In genomic region chr1:34866762-34867109, GRCh38 we compare ENCODE assay signal across 1 cellular context.
TF ChIP-seq lines count a peak whose summit lies in the region.

No MANE protein-coding gene starts in this region.

TF ChIP-seq in HCT116, 20 proteins besides CTCF, POLR2A, EP300 and RAD21 (continued from another document):
- TF ChIP-seq EZH2phosphoT487 (IDR thresholded peaks at IDR 0.05; ENCODE audit: borderline replicate concordance), result no peak
- TF ChIP-seq MAX (IDR thresholded peaks at IDR 0.05), result no peak
- TF ChIP-seq YY1 (IDR thresholded peaks at IDR 0.05; ENCODE audit: extremely low read depth, insufficient replicate concordance, low read depth, low read length), result no peak
- TF ChIP-seq EZH2 (IDR thresholded peaks at IDR 0.05), result no peak
- no peak for TF ChIP-seq FOSL1 (IDR thresholded peaks at IDR 0.05; ENCODE audit: low read depth)
